Comparison of ENCODE assay signal across 1 cellular context in the genomic region with DNA sequence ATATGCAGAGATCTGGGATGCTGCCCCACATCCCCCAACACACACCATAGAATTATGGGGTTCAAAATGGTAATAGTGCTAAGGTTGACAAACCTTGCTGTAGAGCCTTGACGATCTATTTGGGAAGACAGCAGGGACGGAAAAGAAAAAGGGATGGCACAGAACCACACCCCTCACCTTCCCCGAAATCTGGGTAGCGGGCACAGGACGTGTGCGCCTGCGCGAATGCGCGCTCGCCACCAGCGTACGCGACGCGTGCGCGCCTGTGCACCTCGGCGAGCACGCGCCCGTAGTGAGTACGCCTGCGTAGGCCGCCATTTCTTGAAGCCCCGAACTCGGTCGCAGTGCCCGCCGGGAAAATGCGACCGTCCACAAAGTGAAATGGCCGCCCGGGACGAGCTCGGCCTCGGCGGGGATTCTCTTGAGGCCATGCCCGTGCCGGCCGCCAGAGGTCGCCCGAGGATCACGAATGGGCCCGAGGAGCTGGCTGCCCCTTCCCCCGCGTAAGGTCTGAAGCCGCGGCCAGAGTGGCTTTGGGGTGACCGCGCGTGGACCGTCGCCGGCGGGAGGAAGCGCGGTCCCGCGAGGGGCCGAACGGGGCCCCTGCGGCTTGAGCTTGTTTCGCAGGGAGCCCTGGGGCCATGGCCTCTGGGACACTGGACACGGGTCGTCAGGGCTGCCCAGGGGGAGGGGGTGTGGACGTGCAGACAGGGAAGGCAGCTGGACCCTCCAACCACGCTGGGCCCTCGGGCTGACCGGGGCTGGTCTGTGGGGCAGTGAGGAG.
TF ChIP-seq lines count a peak whose summit lies in the region.

No MANE protein-coding gene starts in this region.

TF ChIP-seq in HCT116, 20 proteins besides CTCF, POLR2A, EP300 and RAD21 (continued from another document):
- TF ChIP-seq, protein P1, sequence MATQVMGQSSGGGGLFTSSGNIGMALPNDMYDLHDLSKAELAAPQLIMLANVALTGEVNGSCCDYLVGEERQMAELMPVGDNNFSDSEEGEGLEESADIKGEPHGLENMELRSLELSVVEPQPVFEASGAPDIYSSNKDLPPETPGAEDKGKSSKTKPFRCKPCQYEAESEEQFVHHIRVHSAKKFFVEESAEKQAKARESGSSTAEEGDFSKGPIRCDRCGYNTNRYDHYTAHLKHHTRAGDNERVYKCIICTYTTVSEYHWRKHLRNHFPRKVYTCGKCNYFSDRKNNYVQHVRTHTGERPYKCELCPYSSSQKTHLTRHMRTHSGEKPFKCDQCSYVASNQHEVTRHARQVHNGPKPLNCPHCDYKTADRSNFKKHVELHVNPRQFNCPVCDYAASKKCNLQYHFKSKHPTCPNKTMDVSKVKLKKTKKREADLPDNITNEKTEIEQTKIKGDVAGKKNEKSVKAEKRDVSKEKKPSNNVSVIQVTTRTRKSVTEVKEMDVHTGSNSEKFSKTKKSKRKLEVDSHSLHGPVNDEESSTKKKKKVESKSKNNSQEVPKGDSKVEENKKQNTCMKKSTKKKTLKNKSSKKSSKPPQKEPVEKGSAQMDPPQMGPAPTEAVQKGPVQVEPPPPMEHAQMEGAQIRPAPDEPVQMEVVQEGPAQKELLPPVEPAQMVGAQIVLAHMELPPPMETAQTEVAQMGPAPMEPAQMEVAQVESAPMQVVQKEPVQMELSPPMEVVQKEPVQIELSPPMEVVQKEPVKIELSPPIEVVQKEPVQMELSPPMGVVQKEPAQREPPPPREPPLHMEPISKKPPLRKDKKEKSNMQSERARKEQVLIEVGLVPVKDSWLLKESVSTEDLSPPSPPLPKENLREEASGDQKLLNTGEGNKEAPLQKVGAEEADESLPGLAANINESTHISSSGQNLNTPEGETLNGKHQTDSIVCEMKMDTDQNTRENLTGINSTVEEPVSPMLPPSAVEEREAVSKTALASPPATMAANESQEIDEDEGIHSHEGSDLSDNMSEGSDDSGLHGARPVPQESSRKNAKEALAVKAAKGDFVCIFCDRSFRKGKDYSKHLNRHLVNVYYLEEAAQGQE (IDR thresholded peaks at IDR 0.05; ENCODE audit: low read depth): no peak
- TF ChIP-seq TCF7L2 (IDR thresholded peaks at IDR 0.05; ENCODE audit: borderline replicate concordance, extremely low read depth, insufficient read depth, insufficient read length): no peak
- TF ChIP-seq, protein P2, sequence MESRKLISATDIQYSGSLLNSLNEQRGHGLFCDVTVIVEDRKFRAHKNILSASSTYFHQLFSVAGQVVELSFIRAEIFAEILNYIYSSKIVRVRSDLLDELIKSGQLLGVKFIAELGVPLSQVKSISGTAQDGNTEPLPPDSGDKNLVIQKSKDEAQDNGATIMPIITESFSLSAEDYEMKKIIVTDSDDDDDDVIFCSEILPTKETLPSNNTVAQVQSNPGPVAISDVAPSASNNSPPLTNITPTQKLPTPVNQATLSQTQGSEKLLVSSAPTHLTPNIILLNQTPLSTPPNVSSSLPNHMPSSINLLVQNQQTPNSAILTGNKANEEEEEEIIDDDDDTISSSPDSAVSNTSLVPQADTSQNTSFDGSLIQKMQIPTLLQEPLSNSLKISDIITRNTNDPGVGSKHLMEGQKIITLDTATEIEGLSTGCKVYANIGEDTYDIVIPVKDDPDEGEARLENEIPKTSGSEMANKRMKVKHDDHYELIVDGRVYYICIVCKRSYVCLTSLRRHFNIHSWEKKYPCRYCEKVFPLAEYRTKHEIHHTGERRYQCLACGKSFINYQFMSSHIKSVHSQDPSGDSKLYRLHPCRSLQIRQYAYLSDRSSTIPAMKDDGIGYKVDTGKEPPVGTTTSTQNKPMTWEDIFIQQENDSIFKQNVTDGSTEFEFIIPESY (IDR thresholded peaks at IDR 0.05; ENCODE audit: extremely low read depth, insufficient replicate concordance, low read length): no peak
- no peak for TF ChIP-seq FOSL1 (IDR thresholded peaks at IDR 0.05; ENCODE audit: low read depth)
- TF ChIP-seq SRF (IDR thresholded peaks at IDR 0.05; ENCODE audit: low read depth): no peak
- no peak for TF ChIP-seq ZFX (IDR thresholded peaks at IDR 0.05)
- no peak for TF ChIP-seq EZH2 (IDR thresholded peaks at IDR 0.05)
- TF ChIP-seq EZH2phosphoT487 (IDR thresholded peaks at IDR 0.05; ENCODE audit: borderline replicate concordance): no peak
- no peak for TF ChIP-seq ZNF274 (IDR thresholded peaks at IDR 0.05; ENCODE audit: low read depth, low read length)
- peak; percentile 75; the same call in 1 of the 2 replicates for TF ChIP-seq CBX3 (IDR thresholded peaks at IDR 0.05; ENCODE audit: low read depth)
- peak; percentile 99 for TF ChIP-seq YY1 (IDR thresholded peaks at IDR 0.05; ENCODE audit: extremely low read depth, insufficient replicate concordance, low read depth, low read length)
